12 cellular contexts compared by ENCODE assay signal in the genomic region with DNA sequence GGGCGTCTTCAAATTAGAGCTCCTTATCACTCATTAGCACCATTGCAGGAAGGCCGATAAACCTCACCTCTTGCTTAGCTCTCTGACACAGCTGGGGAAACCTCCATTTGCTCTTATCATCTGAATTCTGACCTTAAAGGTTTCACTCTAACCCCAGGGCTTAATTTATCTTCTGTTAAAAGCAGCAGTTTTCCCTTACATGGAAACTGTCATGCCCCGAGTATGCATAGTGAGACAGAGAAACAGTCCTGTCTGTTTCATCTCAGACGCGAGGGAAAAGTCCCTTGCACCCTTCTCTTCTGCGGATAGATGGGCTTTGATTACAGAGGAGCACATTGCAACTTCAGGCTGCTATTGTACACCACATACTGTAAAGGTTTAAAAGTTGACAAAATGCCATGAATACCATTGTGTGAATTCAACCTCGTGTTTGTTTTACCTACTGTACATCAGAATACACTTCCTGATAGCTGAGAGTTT.
DNase-seq lines count a peak whose midpoint lies in the region; ATAC-seq, FAIRE-seq and TF ChIP-seq lines count a peak whose summit lies in the region.
"Had no signal": no experiment of that assay in that cellular context is flagged by ENCODE, and none has a peak within 500 bp of the region (broad histone marks: within the 10 kb centered on the region; RNA-seq: fewer than 3 reads in every experiment).

No MANE protein-coding gene starts in this region.

- intact Hi-C loops in K562 (cut with micrococcal nuclease) = no loop called here

- BruUV-seq in K562 (replicated peaks; lab: Mats Ljungman, UMichigan) = no TSS peak

- H3K36me3 ChIP-seq in K562 (ENCODE audit: control insufficient read depth, insufficient read depth, low read length) = no peaks in the 10 kb centered on the region
- H3K36me3 ChIP-seq: heart left ventricle had no signal

- in situ Hi-C loops in K562 (cut with MboI) (no loop called here), GM13976 (cut with MboI; ENCODE audit: low sequenced_read_pairs, unreplicated experiment) (no loop called here)

- no peak overlapping the region for H3K4me3 ChIP-seq in K562
- H3K4me3 ChIP-seq: heart left ventricle had no signal

- no peaks in the 10 kb centered on the region for H3K4me1 ChIP-seq in K562 (replicated peaks in 1 of 2; ENCODE audit: control insufficient read depth in 2 of 2, insufficient read depth in 2 of 2, low read length in 2 of 2)

- CTCF ChIA-PET in K562 (lab: Yijun Ruan, JAX; ENCODE audit: low intra/inter-chr PET ratio) = no interaction called here

- peaks cover 20% of the 10 kb centered on the region for H3K4me1 Mint-ChIP-seq in nephron
- H3K4me1 Mint-ChIP-seq: IgD-negative memory B cell; stimulated activated naive B cell treated with anti-CD40 and anti-IgM and Interleukin-4, amounts not matched to agents 10 μg/mL and 1 μg/mL and 100 μg/mL, for 72 hours had no signal

- H3K9ac ChIP-seq in K562 (ENCODE audit: insufficient read depth in 1 of 2, low read depth in 2 of 2, low read length in 2 of 2) = no peak overlapping the region

- no peak for TF ChIP-seq RAD21 in K562 (CRISPR knock-in tag; conservative IDR thresholded peaks at IDR 0.05 in 1 of 2, IDR thresholded peaks at IDR 0.05 in 1 of 2)

- H3K27me3 ChIP-seq in K562 (ENCODE audit: control insufficient read depth in 2 of 2, insufficient read depth in 2 of 2, low read length in 2 of 2) = no peaks in the 10 kb centered on the region

- no peak overlapping the region for H3K4me2 ChIP-seq in K562 (ENCODE audit: insufficient read depth, low read length)

- H3K27ac ChIP-seq in K562 (ENCODE audit: extremely low read depth, low read depth, low read length) = no peak overlapping the region
- H3K27ac ChIP-seq: heart left ventricle had no signal

- POLR2A ChIA-PET in K562 (lab: Yijun Ruan, JAX) = no interaction called here

- peak in 1 of 4 experiments; percentile 4 for DNase-seq in K562 (ENCODE audit: extremely low read depth in 1 of 4, low spot score in 3 of 4)
- no peak for DNase-seq in activated T-cell treated with anti-CD3 and anti-CD28 coated beads for 4 hours
- DNase-seq in GM13976 (ENCODE audit: low spot score) = no peak
- DNase-seq: heart left ventricle; NCI-H510A; stimulated activated naive B cell treated with anti-CD40 and anti-IgM and Interleukin-4, amounts not matched to agents 10 μg/mL and 1 μg/mL and 100 μg/mL, for 72 hours had no signal

- H3K79me2 ChIP-seq in K562 (ENCODE audit: control insufficient read depth, insufficient read depth, low read length) = no peaks in the 10 kb centered on the region

- TF ChIP-seq POLR2A in K562 (conservative IDR thresholded peaks at IDR 0.05) = no peak

- H3K27ac Mint-ChIP-seq in nephron = peak overlapping the region; percentile 44 to 80 (median 50)
- H3K27ac Mint-ChIP-seq: IgD-negative memory B cell; stimulated activated naive B cell treated with anti-CD40 and anti-IgM and Interleukin-4, amounts not matched to agents 10 μg/mL and 1 μg/mL and 100 μg/mL, for 72 hours had no signal

- H4K20me1 ChIP-seq in K562 (replicated peaks; ENCODE audit: control insufficient read depth, insufficient read depth, low read length) = no peaks in the 10 kb centered on the region

- no peaks in the 10 kb centered on the region for H3K9me3 ChIP-seq in K562 (replicated peaks; ENCODE audit: control insufficient read depth, insufficient read depth, low read depth, low read length)
- H3K9me3 ChIP-seq: heart left ventricle had no signal

- H2AFZ ChIP-seq in K562 (ENCODE audit: low read depth, low read length) = no peak overlapping the region

- no peaks in the 10 kb centered on the region for H3K27me3 Mint-ChIP-seq in nephron (ENCODE audit: low read depth)
- H3K27me3 Mint-ChIP-seq: IgD-negative memory B cell had no signal

- H3K4me3 Mint-ChIP-seq in nephron = no peak overlapping the region
- H3K4me3 Mint-ChIP-seq: stimulated activated naive B cell treated with anti-CD40 and anti-IgM and Interleukin-4, amounts not matched to agents 10 μg/mL and 1 μg/mL and 100 μg/mL, for 72 hours had no signal

- no peaks in the 10 kb centered on the region for H3K9me1 ChIP-seq in K562 (ENCODE audit: control insufficient read depth, insufficient read depth, low read length)

- H3K9me3 Mint-ChIP-seq in nephron = no peaks in the 10 kb centered on the region
- H3K9me3 Mint-ChIP-seq: stimulated activated naive B cell treated with anti-CD40 and anti-IgM and Interleukin-4, amounts not matched to agents 10 μg/mL and 1 μg/mL and 100 μg/mL, for 72 hours had no signal

- no peak for TF ChIP-seq EP300 in K562 (IDR thresholded peaks at IDR 0.05; ENCODE audit: low read length)

- ATAC-seq in GM18873 (IDR thresholded peaks at IDR 0.05; ENCODE audit: low FRiP score, unreplicated experiment) (peak; percentile 79), HG03457 (IDR thresholded peaks at IDR 0.05; ENCODE audit: unreplicated experiment) (peak; percentile 79), K562 (no peak), GM19452 (IDR thresholded peaks at IDR 0.05; ENCODE audit: unreplicated experiment) (no peak), GM21381 (IDR thresholded peaks at IDR 0.05; ENCODE audit: unreplicated experiment) (no peak)
- ATAC-seq: stimulated activated naive B cell treated with anti-CD40 and anti-IgM and Interleukin-4, amounts not matched to agents 10 μg/mL and 1 μg/mL and 100 μg/mL, for 72 hours had no signal

- no peak for TF ChIP-seq CTCF in K562 (IDR thresholded peaks at IDR 0.05 in 2 of 3, conservative IDR thresholded peaks at IDR 0.05 in 1 of 3; ENCODE audit: insufficient read depth in 2 of 3, low read depth in 1 of 3, low read length in 3 of 3)
- no peak for TF ChIP-seq CTCF in nephron (IDR thresholded peaks at IDR 0.05; ENCODE audit: unreplicated experiment in 3 of 3)
- TF ChIP-seq CTCF in GM13976 (IDR thresholded peaks at IDR 0.05; ENCODE audit: borderline replicate concordance, control extremely low read depth, extremely low read depth, insufficient read depth, missing control alignments) = no peak

- FAIRE-seq in K562 (lab: Jason Lieb, UNC) = no peak

- 4% methylated on average over 7 of the region's 7 CpGs for WGBS in K562 (ENCODE audit: insufficient coverage, low coverage, missing lambda C conversion rate)

- no peaks in the 10 kb centered on the region for H3K36me3 Mint-ChIP-seq in nephron (ENCODE audit: low read depth)
- H3K36me3 Mint-ChIP-seq: IgD-negative memory B cell; stimulated activated naive B cell treated with anti-CD40 and anti-IgM and Interleukin-4, amounts not matched to agents 10 μg/mL and 1 μg/mL and 100 μg/mL, for 72 hours had no signal

TF ChIP-seq in K562, 482 proteins besides CTCF, POLR2A, EP300 and RAD21:
- TF ChIP-seq ZNF75A (CRISPR knock-in tag; IDR thresholded peaks at IDR 0.05) = no peak
- no peak for TF ChIP-seq ZNF217 (CRISPR knock-in tag; IDR thresholded peaks at IDR 0.05)
- 0 out of 2 replicates have a peak, but pooled peaks have one; percentile 31 for TF ChIP-seq ZNF766 (CRISPR knock-in tag; conservative IDR thresholded peaks at IDR 0.05)

Comparison
In these comparisons a context has a peak if more than half of its experiments do, and no peak if none do; other contexts are left out.
1. ATAC-seq: peak in GM18873 (single experiment) and HG03457 (single experiment); none in K562 (single experiment), GM19452 (single experiment) and GM21381 (single experiment).